ENCODE assay signal across 12 cellular contexts in genomic region chr3:130820976-130821375, GRCh38.
DNase-seq lines count a peak whose midpoint lies in the region; ATAC-seq, FAIRE-seq and TF ChIP-seq lines count a peak whose summit lies in the region.
"Had no signal": no experiment of that assay in that cellular context is flagged by ENCODE, and none has a peak within 500 bp of the region (broad histone marks: within the 10 kb centered on the region; RNA-seq: fewer than 3 reads in every experiment).

No MANE protein-coding gene starts in this region.

- no peak for TF ChIP-seq CTCF in fibroblast of pulmonary artery (IDR thresholded peaks at IDR 0.05; ENCODE audit: low read length, missing control alignments)
- TF ChIP-seq CTCF in GM13976 (IDR thresholded peaks at IDR 0.05; ENCODE audit: borderline replicate concordance, control extremely low read depth, extremely low read depth, insufficient read depth, missing control alignments), result no peak

- H3K9me3 ChIP-seq in small intestine (ENCODE audit: control insufficient read depth, low read depth), result no peaks in the 10 kb centered on the region

- DNase-seq in DMS 273 (lab: John Stamatoyannopoulos, UW; ENCODE audit: unreplicated experiment), result peak; percentile 24
- DNase-seq in DMS 273 treated with DMSO at 0.1 percent for 48 hours (lab: John Stamatoyannopoulos, UW), result no peak
- peak; percentile 90 for DNase-seq in RKO (ENCODE audit: low spot score)
- peak; percentile 78 for DNase-seq in fibroblast of pulmonary artery (ENCODE audit: low read depth)
- DNase-seq in small intestine, result peak; percentile 38
- no peak for DNase-seq in stimulated activated effector memory CD8-positive, alpha-beta T cell treated with anti-CD3 and anti-CD28 coated beads, Interleukin-12 subunit alpha, Interleukin-12 subunit beta, amount 100 ng/mL, for 72 hours (ENCODE audit: low spot score in 2 of 2)
- no peak for DNase-seq in GM13976 (ENCODE audit: low spot score)
- DNase-seq: activated CD4-positive, alpha-beta memory T cell treated with anti-CD3 and anti-CD28 coated beads, Interleukin-2, amount 10 ng/mL, durations not matched to agents 7 days and 5 days; cortex of kidney had no signal

- no peak overlapping the region for H3K4me3 Mint-ChIP-seq in stimulated activated effector memory CD8-positive, alpha-beta T cell treated with anti-CD3 and anti-CD28 coated beads, Interleukin-12 subunit alpha, Interleukin-12 subunit beta, amount 100 ng/mL, for 72 hours
- H3K4me3 Mint-ChIP-seq: activated CD4-positive, alpha-beta memory T cell treated with anti-CD3 and anti-CD28 coated beads, Interleukin-2, amount 10 ng/mL, durations not matched to agents 7 days and 5 days had no signal

- H3K9me3 Mint-ChIP-seq in stimulated activated effector memory CD8-positive, alpha-beta T cell treated with anti-CD3 and anti-CD28 coated beads, Interleukin-12 subunit alpha, Interleukin-12 subunit beta, amount 100 ng/mL, for 72 hours, result no peaks in the 10 kb centered on the region
- H3K9me3 Mint-ChIP-seq: activated CD4-positive, alpha-beta memory T cell treated with anti-CD3 and anti-CD28 coated beads, Interleukin-2, amount 10 ng/mL, durations not matched to agents 7 days and 5 days had no signal

- H3K4me1 Mint-ChIP-seq in stimulated activated effector memory CD8-positive, alpha-beta T cell treated with anti-CD3 and anti-CD28 coated beads, Interleukin-12 subunit alpha, Interleukin-12 subunit beta, amount 100 ng/mL, for 72 hours, result no peaks in the 10 kb centered on the region
- H3K4me1 Mint-ChIP-seq: activated CD4-positive, alpha-beta memory T cell treated with anti-CD3 and anti-CD28 coated beads, Interleukin-2, amount 10 ng/mL, durations not matched to agents 7 days and 5 days had no signal

- WGBS in small intestine, 3 donors, result 64 to 73% (median 67%) methylated on average over 2 of the region's 2 CpGs

- no peak overlapping the region for H3K27ac Mint-ChIP-seq in stimulated activated effector memory CD8-positive, alpha-beta T cell treated with anti-CD3 and anti-CD28 coated beads, Interleukin-12 subunit alpha, Interleukin-12 subunit beta, amount 100 ng/mL, for 72 hours
- H3K27ac Mint-ChIP-seq: activated CD4-positive, alpha-beta memory T cell treated with anti-CD3 and anti-CD28 coated beads, Interleukin-2, amount 10 ng/mL, durations not matched to agents 7 days and 5 days had no signal

- no peaks in the 10 kb centered on the region for H3K4me1 ChIP-seq in small intestine (ENCODE audit: control insufficient read depth in 2 of 2, insufficient read depth in 1 of 2, low read depth in 1 of 2, low read length in 1 of 2)

- H3K36me3 Mint-ChIP-seq in stimulated activated effector memory CD8-positive, alpha-beta T cell treated with anti-CD3 and anti-CD28 coated beads, Interleukin-12 subunit alpha, Interleukin-12 subunit beta, amount 100 ng/mL, for 72 hours, result no peaks in the 10 kb centered on the region

- no peak overlapping the region for H3K27ac ChIP-seq in small intestine (ENCODE audit: low read depth in 1 of 2, low read length in 1 of 2)
- H3K27ac ChIP-seq: 22Rv1 had no signal

- no peaks in the 10 kb centered on the region for H3K27me3 ChIP-seq in small intestine (ENCODE audit: control insufficient read depth in 2 of 2, insufficient read depth in 2 of 2, low read length in 2 of 2)

- H3K4me3 ChIP-seq in fibroblast of pulmonary artery (replicated peaks; ENCODE audit: low read depth, low read length) (no peak overlapping the region), small intestine (ENCODE audit: low read depth in 1 of 2, low read length in 2 of 2) (no peak overlapping the region)

- H3K36me3 ChIP-seq in small intestine (ENCODE audit: control insufficient read depth in 2 of 2, insufficient read depth in 2 of 2, low read length in 2 of 2), result no peaks in the 10 kb centered on the region

- no peak for FAIRE-seq in small intestine (lab: Jason Lieb, UNC)
- FAIRE-seq: GM18507 had no signal

- in situ Hi-C loops in GM13976 (cut with MboI; ENCODE audit: low sequenced_read_pairs, unreplicated experiment), result no loop called here

- no peak for ATAC-seq in stimulated activated effector memory CD8-positive, alpha-beta T cell treated with anti-CD3 and anti-CD28 coated beads, Interleukin-12 subunit alpha, Interleukin-12 subunit beta, amount 100 ng/mL, for 72 hours
- no peak for ATAC-seq in GM19455 (IDR thresholded peaks at IDR 0.05; ENCODE audit: unreplicated experiment)

Comparison
In these comparisons a context has a peak if more than half of its experiments do, and no peak if none do; other contexts are left out.
1. DNase-seq: peak in DMS 273 (single experiment), RKO (single experiment), fibroblast of pulmonary artery (single experiment) and small intestine (single experiment); none in DMS 273 treated with DMSO at 0.1 percent for 48 hours (single experiment), stimulated activated effector memory CD8-positive, alpha-beta T cell treated with anti-CD3 and anti-CD28 coated beads, Interleukin-12 subunit alpha, Interleukin-12 subunit beta, amount 100 ng/mL, for 72 hours (0 of 2) and GM13976 (single experiment).